Comparison of ENCODE assay signal across 8 cellular contexts in genomic region chr3:12135029-12135634, GRCh38. TPM values are rescaled to one million over a fixed set of nuclear protein-coding genes. Genes with fewer than 3 reads are reported as not detected.
DNase-seq lines count a peak whose midpoint lies in the region; ATAC-seq, FAIRE-seq and TF ChIP-seq lines count a peak whose summit lies in the region.

No MANE protein-coding gene starts in this region.

- no peak overlapping the region for H3K4me2 ChIP-seq in A549

- POLR2A ChIA-PET in A549 (lab: Yijun Ruan, JAX) = interaction anchor here (1.0 kb wide), 2 partner anchors 41 to 345 kb away, joined by 3 read pairs; no protein-coding TSS in a partner anchor

- H3K4me3 ChIP-seq in A549 = no peak overlapping the region

- no peak for TF ChIP-seq POLR2A in A549 (IDR thresholded peaks at IDR 0.05; ENCODE audit: low read length)

- peak overlapping the region; percentile 0 to 39; a peak in 3 of 6 replicates for H3K27ac ChIP-seq in A549

- FAIRE-seq in A549 (lab: Jason Lieb, UNC) = peak; percentile 49

- peak; percentile 96 for ATAC-seq in A549
- ATAC-seq in HG02852 (IDR thresholded peaks at IDR 0.05; ENCODE audit: unreplicated experiment) = peak; percentile 90
- peak; percentile 58 to 71 for ATAC-seq in naive B cell (ENCODE audit: low read depth in 2 of 2)

- DNase-seq in A549 (ENCODE audit: low read depth in 1 of 2, low spot score in 1 of 2) = peak; percentile 64 to 66
- peak; percentile 49 for DNase-seq in NCI-H69 (lab: John Stamatoyannopoulos, UW)
- peak; percentile 6 to 10 for DNase-seq in activated CD8-positive, alpha-beta memory T cell treated with anti-CD3 and anti-CD28 coated beads for 4 hours (ENCODE audit: low read depth in 2 of 2)
- DNase-seq in epidermal melanocyte (ENCODE audit: insufficient read length, low spot score) = peak; percentile 56
- DNase-seq in naive B cell = peak; percentile 23
- peak; percentile 44 for DNase-seq in stromal cell of bone marrow (ENCODE audit: low read depth)

- no peaks in the 10 kb centered on the region for H3K36me3 Mint-ChIP-seq in naive B cell

- peak; percentile 95 for TF ChIP-seq CTCF in A549 (IDR thresholded peaks at IDR 0.05)
- peak; percentile 85 for TF ChIP-seq CTCF in GM12874 (IDR thresholded peaks at IDR 0.05; ENCODE audit: insufficient read depth, low read depth, low read length)

- CTCF ChIA-PET in A549 (lab: Yijun Ruan, JAX) = interaction anchor here (0.5 to 36.8 kb wide), 57 partner anchors 8 to 757 kb away, joined by 3 to 976 read pairs (median 4); partner anchors contain the start of genes TIMP4 and TSEN2

- H3K4me1 ChIP-seq in A549 = no peaks in the 10 kb centered on the region

- peak; percentile 98 for TF ChIP-seq RAD21 in A549 (conservative IDR thresholded peaks at IDR 0.05 in 1 of 2, IDR thresholded peaks at IDR 0.05 in 1 of 2)

- no peaks in the 10 kb centered on the region for H3K9me3 ChIP-seq in A549

- no peaks in the 10 kb centered on the region for H3K9me3 Mint-ChIP-seq in naive B cell

- TF ChIP-seq EP300 in A549 (IDR thresholded peaks at IDR 0.05) = no peak

- peaks cover 0 to 3% (median 0%) of the 10 kb centered on the region in 3 donors for H3K4me1 Mint-ChIP-seq in naive B cell

- peaks cover 18 to 27% (median 25%) of the 10 kb centered on the region in 3 donors for H3K27me3 Mint-ChIP-seq in naive B cell

- WGBS in A549 (ENCODE audit: missing lambda C conversion rate) = 0% methylated on average over 3 of the region's 3 CpGs

- peak overlapping the region in 1 of 6 donors; percentile 4 for H3K27ac Mint-ChIP-seq in naive B cell

- H3K4me3 Mint-ChIP-seq in naive B cell = no peak overlapping the region

TF ChIP-seq in A549, 52 proteins besides CTCF, POLR2A, EP300 and RAD21:
- TF ChIP-seq MYC (IDR thresholded peaks at IDR 0.05; ENCODE audit: borderline replicate concordance, low read length) = no peak
- no peak for TF ChIP-seq JUN (IDR thresholded peaks at IDR 0.05)
- no peak for TF ChIP-seq REST (IDR thresholded peaks at IDR 0.05)
- peak; percentile 96 for TF ChIP-seq SMC3 (IDR thresholded peaks at IDR 0.05)
- no peak for TF ChIP-seq NPAS2 (CRISPR knock-in tag; IDR thresholded peaks at IDR 0.05; ENCODE audit: borderline replicate concordance)

RNA-seq across cellular contexts. Expression of gene TIMP4, which starts 23.6 kb away (rescaled TPM):
- polyA plus RNA-seq in A549 (2011; rRNA removed) = 16.0 and 21.2 TPM in 2 replicates
- polyA plus RNA-seq in A549 (2012; cell fraction: cytosol; rRNA removed) = 6.5 and 8.5 TPM in 2 replicates
- 4.6 and 6.0 TPM in 2 replicates for polyA plus RNA-seq in A549 (2012; cell fraction: nucleus; rRNA removed)
- polyA plus RNA-seq in A549 (2017; fragmentation: RNase III; extraction: RNeasy Plus Mini Kit Qiagen cat#74134 plus additional on column Dnase treatment) = 13.1 to 18.5 TPM (median 15.7 TPM) in 3 replicates
- polyA minus RNA-seq in A549 (2011; rRNA and poly(A)+ RNA removed) = 27.4 and 28.2 TPM in 2 replicates
- not detected for polyA plus RNA-seq in naive B cell (ENCODE audit: low read depth in 6 of 6)

Comparison
In these comparisons a context has a peak if more than half of its experiments do, and no peak if none do; other contexts are left out.
1. DNase-seq: peak in every context shown above with its lines; median percentile 65 in A549; 56 in epidermal melanocyte; 49 in NCI-H69; 44 in stromal cell of bone marrow; 23 in naive B cell; 8 in activated CD8-positive, alpha-beta memory T cell treated with anti-CD3 and anti-CD28 coated beads for 4 hours.
2. RNA of gene TIMP4, which starts 23.6 kb away (polyA plus RNA-seq): 4.6 to 21.2 TPM in A549; not detected in naive B cell; every median in the first group is over 4 times any median in the second.
3. Peak in every context shown above with its lines, with median percentiles within 50 percentile points of each other: ATAC-seq.